In genomic region chr6:125700591-125701353, GRCh38 we compare ENCODE assay signal across 20 cellular contexts. TPM values are rescaled to one million over a fixed set of nuclear protein-coding genes. Genes with fewer than 3 reads are reported as not detected.
DNase-seq lines count a peak whose midpoint lies in the region; ATAC-seq and TF ChIP-seq lines count a peak whose summit lies in the region.
"Had no signal": no experiment of that assay in that cellular context is flagged by ENCODE, and none has a peak within 500 bp of the region (broad histone marks: within the 10 kb centered on the region; RNA-seq: fewer than 3 reads in every experiment).

No MANE protein-coding gene starts in this region.

- no peak overlapping the region for H3K23ac ChIP-seq in H9 (ENCODE audit: insufficient read length, low read depth, low read length)

- H3T11ph ChIP-seq in H9 (ENCODE audit: low read length), result no peak overlapping the region

- H3K4me1 Mint-ChIP-seq in H9, result peaks cover 33 to 40% of the 10 kb centered on the region in 2 experiments
- H3K4me1 Mint-ChIP-seq in natural killer cell treated with Interleukin-12 subunit alpha and Interleukin-12 subunit beta and Interleukin-15 and Interleukin-18, amount 100 ng/mL, for 72 hours (ENCODE audit: low read depth in 2 of 2), result no peaks in the 10 kb centered on the region

- no peak overlapping the region for H3K9ac ChIP-seq in H9 (ENCODE audit: extremely low read depth, insufficient read length, low read length)

- H3K23me2 ChIP-seq in H9 (ENCODE audit: insufficient read length, low read depth, low read length, poor library complexity, severe bottlenecking), result peaks cover 2% of the 10 kb centered on the region

- H3K27ac ChIP-seq in H9 (ENCODE audit: insufficient read length, low read depth, low read length), result peak overlapping the region; percentile 65
- H3K27ac ChIP-seq in caudate nucleus (ENCODE audit: low read depth, low read length), result peak overlapping the region; percentile 96
- peak overlapping the region; percentile 89 for H3K27ac ChIP-seq in substantia nigra (ENCODE audit: low read depth, low read length, poor library complexity, severe bottlenecking)
- H3K27ac ChIP-seq: epithelial cell of prostate, gastrocnemius medialis, uterus had no signal

- no peak overlapping the region for H2BK20ac ChIP-seq in H9 (ENCODE audit: low read depth, low read length, poor library complexity, severe bottlenecking)

- no peak overlapping the region for H3K14ac ChIP-seq in H9 (ENCODE audit: insufficient read depth, low read length)

- H3K4me3 Mint-ChIP-seq in H9, result peak overlapping the region; percentile 35 to 41; a peak in 3 of 5 replicates
- H3K4me3 Mint-ChIP-seq in natural killer cell treated with Interleukin-12 subunit alpha and Interleukin-12 subunit beta and Interleukin-15 and Interleukin-18, amount 100 ng/mL, for 72 hours, result no peak overlapping the region
- H3K4me3 Mint-ChIP-seq: stimulated activated naive CD8-positive, alpha-beta T cell treated with anti-CD3 and anti-CD28 coated beads, Interleukin-15, Interleukin-2, amounts not matched to agents 100 ng/mL and 50 ng/mL, for 24 hours had no signal

- H2BK15ac ChIP-seq in H9 (ENCODE audit: low read depth, low read length), result no peak overlapping the region

- no peak overlapping the region for H2BK5ac ChIP-seq in H9 (ENCODE audit: insufficient read length, low read length)

- H3K27ac Mint-ChIP-seq in H9, result peak overlapping the region; percentile 90 to 97 (median 93)
- H3K27ac Mint-ChIP-seq in natural killer cell treated with Interleukin-12 subunit alpha and Interleukin-12 subunit beta and Interleukin-15 and Interleukin-18, amount 100 ng/mL, for 72 hours, result no peak overlapping the region
- H3K27ac Mint-ChIP-seq: stimulated activated naive CD8-positive, alpha-beta T cell treated with anti-CD3 and anti-CD28 coated beads, Interleukin-15, Interleukin-2, amounts not matched to agents 100 ng/mL and 50 ng/mL, for 24 hours had no signal

- no peak overlapping the region for H3K4ac ChIP-seq in H9 (ENCODE audit: low read depth, low read length)

- H2BK120ac ChIP-seq in H9 (ENCODE audit: low read depth, low read length, poor library complexity, severe bottlenecking), result no peak overlapping the region

- H3K56ac ChIP-seq in H9 (ENCODE audit: insufficient read length, low read depth, low read length), result no peak overlapping the region

- H4K5ac ChIP-seq in H9 (ENCODE audit: insufficient read length, low read depth, low read length), result no peak overlapping the region

- H2AK5ac ChIP-seq in H9 (ENCODE audit: insufficient read length, low read length), result no peak overlapping the region

- no peak overlapping the region for H4K8ac ChIP-seq in H9 (replicated peaks; ENCODE audit: insufficient read length, low read depth, low read length)

- TF ChIP-seq CTCF in H9 (conservative IDR thresholded peaks at IDR 0.05), result no peak

- H3K79me2 ChIP-seq in H9 (ENCODE audit: insufficient read depth, low read length), result peaks cover 2% of the 10 kb centered on the region; the same call in 1 of the 2 replicates

- no peak overlapping the region for H3K18ac ChIP-seq in H9 (ENCODE audit: insufficient read length, low read depth, low read length)

- H2AFZ ChIP-seq in H9 (ENCODE audit: low read length), result no peak overlapping the region

- no peak overlapping the region for H2BK12ac ChIP-seq in H9 (ENCODE audit: insufficient read length, low read depth, low read length)

- H3K4me2 ChIP-seq in H9 (ENCODE audit: insufficient read depth, insufficient read length, low read length), result peak overlapping the region; percentile 36

- peaks cover 0 to 18% of the 10 kb centered on the region in 2 experiments; a peak in 4 of 5 replicates for H3K9me3 Mint-ChIP-seq in H9
- no peaks in the 10 kb centered on the region for H3K9me3 Mint-ChIP-seq in natural killer cell treated with Interleukin-12 subunit alpha and Interleukin-12 subunit beta and Interleukin-15 and Interleukin-18, amount 100 ng/mL, for 72 hours
- H3K9me3 Mint-ChIP-seq: stimulated activated naive CD8-positive, alpha-beta T cell treated with anti-CD3 and anti-CD28 coated beads, Interleukin-15, Interleukin-2, amounts not matched to agents 100 ng/mL and 50 ng/mL, for 24 hours had no signal

- H3K9me3 ChIP-seq in H9 (ENCODE audit: control insufficient read depth, low read depth, low read length), result peaks cover 5% of the 10 kb centered on the region
- H3K9me3 ChIP-seq: gastrocnemius medialis, uterus had no signal

- no peaks in the 10 kb centered on the region for H3K27me3 ChIP-seq in H9 (ENCODE audit: insufficient read depth, low read length)
- H3K27me3 ChIP-seq: gastrocnemius medialis, uterus had no signal

- ATAC-seq in natural killer cell treated with Interleukin-12 subunit alpha and Interleukin-12 subunit beta and Interleukin-15 and Interleukin-18, amount 100 ng/mL, for 72 hours, result no peak
- ATAC-seq: gastrocnemius medialis, sciatic nerve had no signal

- DNase-seq in H9, result peak; percentile 79
- DNase-seq in caudate nucleus (lab: John Stamatoyannopoulos, UW), result peak in 51 of 61 donors; percentile 4 to 77 (median 38)
- DNase-seq in medulla oblongata (ENCODE audit: extremely low spot score), result peak; percentile 82
- DNase-seq in substantia nigra (lab: John Stamatoyannopoulos, UW), result peak in 39 of 49 donors; percentile 2 to 67 (median 18)
- no peak for DNase-seq in activated T-cell treated with anti-CD3 and anti-CD28 coated beads, Interleukin-2, amount 50 U/mL, for 48 hours
- DNase-seq in NCI-H2227 treated with DMSO at 0.1 percent for 48 hours (lab: John Stamatoyannopoulos, UW), result no peak
- no peak for DNase-seq in dermis blood vessel endothelial cell
- no peak for DNase-seq in natural killer cell treated with Interleukin-12 subunit alpha and Interleukin-12 subunit beta and Interleukin-15 and Interleukin-18, amount 100 ng/mL, for 72 hours (ENCODE audit: low spot score)
- DNase-seq: activated effector memory CD4-positive, alpha-beta T cell treated with Interleukin-2 at 50 U/mL for 16 hours; Calu3; gastrocnemius medialis; IMR-90; NCI-H187; Right ventricle myocardium superior; T-helper 2 cell; uterus had no signal

- no CpG with 5 or more reads among the region's 3 CpGs for WGBS in H9 (ENCODE audit: extremely low coverage, insufficient read length, low lambda C conversion rate)

- H4K91ac ChIP-seq in H9 (ENCODE audit: insufficient read length, low read depth, low read length), result no peak overlapping the region

- no peaks in the 10 kb centered on the region for H3K27me3 Mint-ChIP-seq in H9 (ENCODE audit: low read depth)
- H3K27me3 Mint-ChIP-seq in natural killer cell treated with Interleukin-12 subunit alpha and Interleukin-12 subunit beta and Interleukin-15 and Interleukin-18, amount 100 ng/mL, for 72 hours, result peaks cover 20 to 36% of the 10 kb centered on the region in 2 donors

- H3K36me3 Mint-ChIP-seq in H9 (ENCODE audit: insufficient read depth in 1 of 3, low read depth in 3 of 3), result peaks cover 11 to 84% (median 42%) of the 10 kb centered on the region in 3 experiments; a peak in 6 of 7 replicates
- H3K36me3 Mint-ChIP-seq in natural killer cell treated with Interleukin-12 subunit alpha and Interleukin-12 subunit beta and Interleukin-15 and Interleukin-18, amount 100 ng/mL, for 72 hours, result no peaks in the 10 kb centered on the region

- H3K4me1 ChIP-seq in H9 (ENCODE audit: insufficient read depth, low read length), result no peaks in the 10 kb centered on the region; the same call in 1 of the 2 replicates
- H3K4me1 ChIP-seq: gastrocnemius medialis, uterus had no signal

- H3K79me1 ChIP-seq in H9 (ENCODE audit: insufficient read depth, low read depth, low read length, poor library complexity, severe bottlenecking), result no peaks in the 10 kb centered on the region

- no peaks in the 10 kb centered on the region for H4K20me1 ChIP-seq in H9 (ENCODE audit: control insufficient read depth, insufficient read depth, insufficient read length)

RNA-seq across cellular contexts. Expression of gene HEY2, which starts 48.7 kb away (rescaled TPM):
- total RNA-seq in H9 (2021) (5.6 and 6.6 TPM in 2 replicates), dermis blood vessel endothelial cell (not detected in 2 replicates)
- total RNA-seq in natural killer cell treated with Interleukin-12 subunit alpha and Interleukin-12 subunit beta and Interleukin-15 and Interleukin-18, amount 100 ng/mL, for 72 hours, result under 1 TPM in 1 of 2 donors, not detected in 1; 0.10 TPM
- total RNA-seq: IMR-90, NCI-H460 had no signal

Comparison
In these comparisons a context has a peak if more than half of its experiments do, and no peak if none do; other contexts are left out.
1. DNase-seq: peak in H9 (single experiment), caudate nucleus (51 of 61), medulla oblongata (single experiment) and substantia nigra (39 of 49); none in activated T-cell treated with anti-CD3 and anti-CD28 coated beads, Interleukin-2, amount 50 U/mL, for 48 hours (0 of 2), NCI-H2227 treated with DMSO at 0.1 percent for 48 hours (single experiment), dermis blood vessel endothelial cell (single experiment) and natural killer cell treated with Interleukin-12 subunit alpha and Interleukin-12 subunit beta and Interleukin-15 and Interleukin-18, amount 100 ng/mL, for 72 hours (single experiment).
2. H3K27ac Mint-ChIP-seq: peak in H9 (3 of 3); none in natural killer cell treated with Interleukin-12 subunit alpha and Interleukin-12 subunit beta and Interleukin-15 and Interleukin-18, amount 100 ng/mL, for 72 hours (0 of 2).
3. Peak in every context shown above with its lines, with median percentiles within 50 percentile points of each other: H3K27ac ChIP-seq.